Comparison of ENCODE assay signal across 8 cellular contexts in the genomic region with DNA sequence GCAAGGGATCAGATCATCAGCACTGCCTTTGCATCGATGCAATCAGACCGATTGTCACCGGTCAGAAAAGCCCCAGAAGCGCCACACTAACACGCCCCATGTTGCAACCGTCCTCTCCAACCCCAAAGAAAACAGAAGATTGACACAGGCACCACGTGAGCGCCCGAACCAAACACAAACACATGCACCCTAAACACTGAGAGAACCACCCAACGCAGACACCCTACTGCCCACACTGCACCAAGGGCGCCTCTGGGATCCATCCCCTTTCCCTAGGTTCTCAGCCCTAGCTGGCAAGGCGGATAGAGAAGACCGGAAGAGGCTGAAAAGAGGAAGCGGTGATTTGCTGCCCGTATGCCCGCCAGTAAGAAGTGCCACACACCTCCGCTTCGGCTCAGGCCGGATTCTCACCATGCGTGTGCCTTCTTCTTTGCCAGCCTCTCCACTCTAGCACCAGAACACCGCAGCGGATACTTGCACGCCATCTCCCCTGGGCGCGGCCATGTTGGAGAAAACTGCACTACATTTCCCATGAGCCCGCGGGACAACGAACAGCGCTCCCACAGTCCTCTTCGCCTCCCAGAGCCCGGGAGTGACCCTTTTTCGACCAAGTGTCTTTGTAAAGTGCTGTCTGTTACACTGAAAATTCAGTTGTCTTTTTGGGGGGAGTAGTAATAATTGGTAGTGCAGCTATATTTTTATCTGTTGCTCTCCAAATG. TPM values are rescaled to one million over a fixed set of nuclear protein-coding genes. Genes with fewer than 3 reads are reported as not detected.
DNase-seq lines count a peak whose midpoint lies in the region; ATAC-seq and TF ChIP-seq lines count a peak whose summit lies in the region.

TSS of gene ALKBH8 (minus strand) at position 517 of the 719 bp plus-strand sequence. CDS start 4,842 bp downstream, outside the sequence.

- peak; percentile 63 for TF ChIP-seq POLR2A in GM18951 (IDR thresholded peaks at IDR 0.05; ENCODE audit: extremely low read depth, insufficient read depth, insufficient read length)

- peak within 1 kb of the TSS; percentile 60 for H3K27ac ChIP-seq in colonic mucosa
- H3K27ac ChIP-seq in left lung: peak within 1 kb of the TSS; percentile 84 to 93

- H3K4me1 ChIP-seq in colonic mucosa (no peaks in the 10 kb centered on the region), left lung (peaks cover 4 to 22% of the 10 kb centered on the region in 2 donors)

- H3K9ac ChIP-seq in colonic mucosa (ENCODE audit: low read depth in 2 of 2, low read length in 2 of 2): peak within 1 kb of the TSS; percentile 85 to 96

- H3K9me3 Mint-ChIP-seq in activated CD4-positive, alpha-beta T cell treated with anti-CD3 and anti-CD28 coated beads for 36 hours (ENCODE audit: low read depth): no peaks in the 10 kb centered on the region

- in situ Hi-C loops in GM18951 (cut with MboI; ENCODE audit: low sequenced_read_pairs, unreplicated experiment): no loop called here

- peak within 1 kb of the TSS; percentile 93 for H3K4me3 Mint-ChIP-seq in activated CD4-positive, alpha-beta T cell treated with anti-CD3 and anti-CD28 coated beads for 36 hours

- ATAC-seq in HG03159 (IDR thresholded peaks at IDR 0.05; ENCODE audit: unreplicated experiment) (peak; percentile 82), left lung (peak; percentile 94)
- ATAC-seq in activated CD4-positive, alpha-beta T cell treated with anti-CD3 and anti-CD28 coated beads for 36 hours: peak; percentile 92

- peaks cover 54% of the 10 kb centered on the region for H3K4me1 Mint-ChIP-seq in activated CD4-positive, alpha-beta T cell treated with anti-CD3 and anti-CD28 coated beads for 36 hours

- CTCF ChIA-PET in activated CD4-positive, alpha-beta T cell treated with anti-CD3 and anti-CD28 coated beads for 36 hours (lab: Charles Lee): interaction anchor here (0.6 to 6.9 kb wide), 9 partner anchors 10 to 293 kb away, joined by 3 to 49 read pairs (median 5); partner anchors contain the start of genes ELMOD1 and SLC35F2

- intact Hi-C loops in activated CD4-positive, alpha-beta T cell treated with anti-CD3 and anti-CD28 coated beads for 36 hours (cut with DNase I, micrococcal nuclease): loop anchor here (1.0 to 10.0 kb wide), 12 partner anchors 27 to 1488 kb away; partner anchors contain the start of genes CWF19L2 (in 2 of the 2), AASDHPPT (in 1 of the 2), ACAT1 (in 1 of the 2) and ATM (in 1 of the 2)
- intact Hi-C loops in colonic mucosa (cut with DNase I): no loop called here
- intact Hi-C loops in left lung (cut with DNase I): no loop called here

- no peaks in the 10 kb centered on the region for H3K27me3 Mint-ChIP-seq in activated CD4-positive, alpha-beta T cell treated with anti-CD3 and anti-CD28 coated beads for 36 hours

- POLR2A ChIA-PET in activated CD4-positive, alpha-beta T cell treated with anti-CD3 and anti-CD28 coated beads for 36 hours (lab: Charles Lee): no interaction called here

- H3K36me3 ChIP-seq in colonic mucosa (no peaks in the 10 kb centered on the region), left lung (no peaks in the 10 kb centered on the region)

- no peaks in the 10 kb centered on the region for H3K9me3 ChIP-seq in colonic mucosa
- H3K9me3 ChIP-seq in left lung: no peaks in the 10 kb centered on the region

- no peak for DNase-seq in AG09309 (ENCODE audit: low read depth)
- DNase-seq in NCI-H446 treated with DMSO at 0.1 percent for 48 hours (lab: John Stamatoyannopoulos, UW): peak; percentile 46
- peak; percentile 90 for DNase-seq in activated CD4-positive, alpha-beta T cell treated with anti-CD3 and anti-CD28 coated beads for 36 hours
- DNase-seq in colonic mucosa: peak; percentile 83
- DNase-seq in left lung: peak; percentile 82 to 87
- peak; percentile 64 to 73 for DNase-seq in stimulated activated CD4-positive, alpha-beta T cell treated with anti-CD3 and anti-CD28 coated beads, Interleukin-2, amount 100 ng/mL, for 48 hours

- peaks cover 6% of the 10 kb centered on the region for H3K36me3 Mint-ChIP-seq in activated CD4-positive, alpha-beta T cell treated with anti-CD3 and anti-CD28 coated beads for 36 hours (ENCODE audit: low read depth)

- peak within 1 kb of the TSS; percentile 68 for H3K4me3 ChIP-seq in AG09309 (ENCODE audit: control insufficient read depth, low read depth, low read length)
- peak within 1 kb of the TSS; percentile 66 for H3K4me3 ChIP-seq in colonic mucosa
- H3K4me3 ChIP-seq in left lung: peak within 1 kb of the TSS; percentile 60 to 78

- TF ChIP-seq CTCF in AG09309 (IDR thresholded peaks at IDR 0.05; ENCODE audit: control insufficient read depth, insufficient read depth, low read depth, low read length, missing control alignments) (no peak), colonic mucosa (IDR thresholded peaks at IDR 0.05) (no peak), left lung (IDR thresholded peaks at IDR 0.05) (no peak)

- H3K27me3 ChIP-seq in colonic mucosa (no peaks in the 10 kb centered on the region), left lung (no peaks in the 10 kb centered on the region)

- H3K27ac Mint-ChIP-seq in activated CD4-positive, alpha-beta T cell treated with anti-CD3 and anti-CD28 coated beads for 36 hours: peak within 1 kb of the TSS; percentile 98

RNA-seq across cellular contexts. Expression of gene ALKBH8, which starts in this region (rescaled TPM):
- 10 to 100 TPM; 11.4 to 12.6 TPM for total RNA-seq in activated CD4-positive, alpha-beta T cell treated with anti-CD3 and anti-CD28 coated beads for 36 hours
- total RNA-seq in colonic mucosa (1 to 10 TPM; 3.7 to 5.0 TPM), left lung (1 to 10 TPM; 6.5 to 7.6 TPM)

Comparison
In these comparisons a context has a peak if more than half of its experiments do, and no peak if none do; other contexts are left out.
1. intact Hi-C loops: an anchor here in activated CD4-positive, alpha-beta T cell treated with anti-CD3 and anti-CD28 coated beads for 36 hours (1.0 to 10.0 kb wide); none called in colonic mucosa and left lung.